ENCODE assay signal across 20 cellular contexts in genomic region chr18:42765225-42765624, GRCh38.
"Had no signal": no experiment of that assay in that cellular context is flagged by ENCODE, and none has a peak within 500 bp of the region (broad histone marks: within the 10 kb centered on the region; RNA-seq: fewer than 3 reads in every experiment).

No MANE protein-coding gene starts in this region.

- H3K36me3 Mint-ChIP-seq: activated CD4-positive, alpha-beta memory T cell treated with anti-CD3 and anti-CD28 coated beads for 36 hours; activated naive CD8-positive, alpha-beta T cell treated with anti-CD3 and anti-CD28 coated beads, Interleukin-2, amount 10 ng/mL, durations not matched to agents 7 days and 5 days had no signal

- H3K27me3 Mint-ChIP-seq: activated B cell treated with CpG ODN at 0.5 μM for 24 hours; activated CD4-positive, alpha-beta memory T cell treated with anti-CD3 and anti-CD28 coated beads for 36 hours; activated naive CD8-positive, alpha-beta T cell treated with anti-CD3 and anti-CD28 coated beads, Interleukin-2, amount 10 ng/mL, durations not matched to agents 7 days and 5 days; central memory CD8-positive, alpha-beta T cell; progenitor cell of endocrine pancreas had no signal

- DNase-seq: activated B cell treated with CpG ODN at 0.5 μM for 24 hours; activated CD4-positive, alpha-beta memory T cell treated with anti-CD3 and anti-CD28 coated beads for 36 hours; activated CD4-positive, alpha-beta T cell treated with anti-CD3 and anti-CD28 coated beads for 4 hours; activated naive CD4-positive, alpha-beta T cell treated with Interleukin-2 at 50 U/mL for 16 hours; activated naive CD8-positive, alpha-beta T cell treated with anti-CD3 and anti-CD28 coated beads, Interleukin-2, amount 10 ng/mL, durations not matched to agents 7 days and 5 days; amygdala; brain microvascular endothelial cell; colonic mucosa; immature natural killer cell; kidney glomerular epithelial cell; left ventricle myocardium inferior; nephron progenitor cell; stimulated activated naive CD8-positive, alpha-beta T cell treated with anti-CD3 and anti-CD28 coated beads, Interleukin-15, Interleukin-2, amounts not matched to agents 100 U/mL and 50 U/mL, for 24 hours; substantia nigra; uterus had no signal

- H3K9me3 ChIP-seq: colonic mucosa, left ventricle myocardium inferior, right atrium auricular region, tibial nerve, uterus had no signal

- H3K27ac Mint-ChIP-seq: activated B cell treated with CpG ODN at 0.5 μM for 24 hours; activated CD4-positive, alpha-beta memory T cell treated with anti-CD3 and anti-CD28 coated beads for 36 hours; activated naive CD8-positive, alpha-beta T cell treated with anti-CD3 and anti-CD28 coated beads, Interleukin-2, amount 10 ng/mL, durations not matched to agents 7 days and 5 days; activated T-helper 2 cell treated with anti-CD3 and anti-CD28 coated beads, Interferon-gamma antibody, Interleukin-2, Interleukin-4, amounts not matched to agents 10 μg/mL and 5 μg/mL and 100 μg/mL, durations not matched to agents 14 hours and 24 hours and 36 hours; immature natural killer cell; nephron progenitor cell; progenitor cell of endocrine pancreas had no signal

- ATAC-seq: stimulated activated naive CD8-positive, alpha-beta T cell treated with anti-CD3 and anti-CD28 coated beads, Interleukin-15, Interleukin-2, amounts not matched to agents 100 U/mL and 50 U/mL, for 24 hours had no signal

- H3K27me3 ChIP-seq: brain microvascular endothelial cell, colonic mucosa, right atrium auricular region, tibial nerve, uterus had no signal

- H3K4me1 ChIP-seq: colonic mucosa, left ventricle myocardium inferior, right atrium auricular region, tibial nerve, uterus had no signal

- H3K4me3 ChIP-seq: colonic mucosa, left ventricle myocardium inferior, right atrium auricular region, tibial nerve, uterus had no signal

- H3K27ac ChIP-seq: brain microvascular endothelial cell, colonic mucosa, left ventricle myocardium inferior, right atrium auricular region, tibial nerve, uterus had no signal

- H3K4me3 Mint-ChIP-seq: activated B cell treated with CpG ODN at 0.5 μM for 24 hours; activated CD4-positive, alpha-beta memory T cell treated with anti-CD3 and anti-CD28 coated beads for 36 hours; activated naive CD8-positive, alpha-beta T cell treated with anti-CD3 and anti-CD28 coated beads, Interleukin-2, amount 10 ng/mL, durations not matched to agents 7 days and 5 days; central memory CD8-positive, alpha-beta T cell; immature natural killer cell; nephron progenitor cell had no signal

- H3K4me1 Mint-ChIP-seq: activated B cell treated with CpG ODN at 0.5 μM for 24 hours; activated naive CD8-positive, alpha-beta T cell treated with anti-CD3 and anti-CD28 coated beads, Interleukin-2, amount 10 ng/mL, durations not matched to agents 7 days and 5 days; central memory CD8-positive, alpha-beta T cell; immature natural killer cell; nephron progenitor cell had no signal

- H3K36me3 ChIP-seq: brain microvascular endothelial cell, colonic mucosa, left ventricle myocardium inferior, right atrium auricular region, tibial nerve, uterus had no signal
